Comparison of ENCODE assay signal across 1 cellular context in the genomic region with DNA sequence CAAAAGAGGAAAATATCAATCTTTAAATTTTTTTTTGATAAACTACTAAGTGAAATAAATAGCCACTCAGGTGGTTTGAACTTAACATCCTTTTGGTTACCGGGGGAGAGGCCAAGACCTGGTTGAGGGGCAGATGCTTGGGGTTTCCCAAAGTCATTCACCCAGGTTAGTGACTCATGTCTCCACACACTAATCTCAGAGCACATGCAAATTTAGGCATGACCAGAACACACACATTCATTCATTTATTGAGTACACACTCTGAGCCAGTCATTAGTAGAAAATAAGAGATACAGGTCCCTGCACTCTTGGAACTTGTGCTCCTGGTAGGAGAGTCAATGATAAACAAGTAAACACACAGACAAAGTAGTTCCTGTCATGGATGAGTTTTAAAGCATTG.
TF ChIP-seq lines count a peak whose summit lies in the region.

No MANE protein-coding gene starts in this region.

TF ChIP-seq in GM12878, 131 proteins besides CTCF, POLR2A, EP300 and RAD21 (continued from another document and continues in another):
- TF ChIP-seq GATAD2B (conservative IDR thresholded peaks at IDR 0.05; ENCODE audit: low read depth) (0 out of 2 replicates have a peak, but pooled peaks have one; percentile 53), ZNF274 (IDR thresholded peaks at IDR 0.05; ENCODE audit: insufficient read depth, insufficient read length) (no peak), RELA (IDR thresholded peaks at IDR 0.05; ENCODE audit: borderline replicate concordance, partially characterized antibody) (peak; percentile 63), SMARCA5 (IDR thresholded peaks at IDR 0.05) (no peak), POLR2AphosphoS2 (IDR thresholded peaks at IDR 0.05; ENCODE audit: low read depth, low read length) (no peak), CBX5 (IDR thresholded peaks at IDR 0.05; ENCODE audit: low read depth) (peak; percentile 72; the same call in 1 of the 2 replicates), ESRRA (IDR thresholded peaks at IDR 0.05; ENCODE audit: low read length) (no peak), KDM1A (IDR thresholded peaks at IDR 0.05; ENCODE audit: borderline replicate concordance) (no peak), SIX5 (IDR thresholded peaks at IDR 0.05; ENCODE audit: low read depth, low read length, severe bottlenecking) (no peak), ZSCAN29 (IDR thresholded peaks at IDR 0.05) (no peak), PAX5 (IDR thresholded peaks at IDR 0.05; ENCODE audit: borderline replicate concordance, low read depth, low read length) (peak; percentile 79), SMAD5 (IDR thresholded peaks at IDR 0.05; ENCODE audit: low read depth) (no peak), JUND (IDR thresholded peaks at IDR 0.05; ENCODE audit: low read depth, low read length) (peak; percentile 51; the same call in 1 of the 2 replicates), ZNF622 (IDR thresholded peaks at IDR 0.05) (no peak), RBBP5 (conservative IDR thresholded peaks at IDR 0.05) (no peak), IRF4 (IDR thresholded peaks at IDR 0.05; ENCODE audit: low read depth, low read length) (peak; percentile 49; the same call in 1 of the 2 replicates), NR2F1 (conservative IDR thresholded peaks at IDR 0.05) (peak; percentile 92), NFIC (IDR thresholded peaks at IDR 0.05; ENCODE audit: low read depth, low read length) (peak; percentile 81), ZBED1 (IDR thresholded peaks at IDR 0.05; ENCODE audit: borderline replicate concordance) (0 out of 2 replicates have a peak, but pooled peaks have one; percentile 57), TAF1 (IDR thresholded peaks at IDR 0.05; ENCODE audit: borderline replicate concordance, low read depth, low read length) (no peak), FOS (IDR thresholded peaks at IDR 0.05; ENCODE audit: borderline replicate concordance, extremely low read depth, insufficient read length) (no peak), ZNF24 (IDR thresholded peaks at IDR 0.05) (peak; percentile 92), RUNX3 (IDR thresholded peaks at IDR 0.05; ENCODE audit: low read length) (peak; percentile 89), CREM (IDR thresholded peaks at IDR 0.05; ENCODE audit: low read depth) (peak; percentile 75), MEF2A (IDR thresholded peaks at IDR 0.05; ENCODE audit: insufficient read depth, low read depth, low read length) (0 out of 2 replicates have a peak, but pooled peaks have one; percentile 46), RFX5 (IDR thresholded peaks at IDR 0.05; ENCODE audit: low read depth, low read length) (no peak), EED (IDR thresholded peaks at IDR 0.05; ENCODE audit: low read depth) (peak; percentile 58; the same call in 1 of the 2 replicates), SUPT20H (IDR thresholded peaks at IDR 0.05; ENCODE audit: borderline replicate concordance, control insufficient read depth, low read depth, low read length) (no peak), MTA2 (IDR thresholded peaks at IDR 0.05; ENCODE audit: low read depth) (peak; percentile 69; the same call in 1 of the 2 replicates), CHD1 (IDR thresholded peaks at IDR 0.05; ENCODE audit: low read depth, low read length) (no peak)
- TF ChIP-seq, protein P1, sequence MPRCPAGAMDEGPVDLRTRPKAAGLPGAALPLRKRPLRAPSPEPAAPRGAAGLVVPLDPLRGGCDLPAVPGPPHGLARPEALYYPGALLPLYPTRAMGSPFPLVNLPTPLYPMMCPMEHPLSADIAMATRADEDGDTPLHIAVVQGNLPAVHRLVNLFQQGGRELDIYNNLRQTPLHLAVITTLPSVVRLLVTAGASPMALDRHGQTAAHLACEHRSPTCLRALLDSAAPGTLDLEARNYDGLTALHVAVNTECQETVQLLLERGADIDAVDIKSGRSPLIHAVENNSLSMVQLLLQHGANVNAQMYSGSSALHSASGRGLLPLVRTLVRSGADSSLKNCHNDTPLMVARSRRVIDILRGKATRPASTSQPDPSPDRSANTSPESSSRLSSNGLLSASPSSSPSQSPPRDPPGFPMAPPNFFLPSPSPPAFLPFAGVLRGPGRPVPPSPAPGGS (IDR thresholded peaks at IDR 0.05; ENCODE audit: borderline replicate concordance, insufficient read depth, low read depth, low read length, poor library complexity, severe bottlenecking): peak; percentile 87
- TF ChIP-seq, protein P2, sequence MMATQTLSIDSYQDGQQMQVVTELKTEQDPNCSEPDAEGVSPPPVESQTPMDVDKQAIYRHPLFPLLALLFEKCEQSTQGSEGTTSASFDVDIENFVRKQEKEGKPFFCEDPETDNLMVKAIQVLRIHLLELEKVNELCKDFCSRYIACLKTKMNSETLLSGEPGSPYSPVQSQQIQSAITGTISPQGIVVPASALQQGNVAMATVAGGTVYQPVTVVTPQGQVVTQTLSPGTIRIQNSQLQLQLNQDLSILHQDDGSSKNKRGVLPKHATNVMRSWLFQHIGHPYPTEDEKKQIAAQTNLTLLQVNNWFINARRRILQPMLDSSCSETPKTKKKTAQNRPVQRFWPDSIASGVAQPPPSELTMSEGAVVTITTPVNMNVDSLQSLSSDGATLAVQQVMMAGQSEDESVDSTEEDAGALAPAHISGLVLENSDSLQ (IDR thresholded peaks at IDR 0.05): peak; percentile 66
- TF ChIP-seq, protein P3, sequence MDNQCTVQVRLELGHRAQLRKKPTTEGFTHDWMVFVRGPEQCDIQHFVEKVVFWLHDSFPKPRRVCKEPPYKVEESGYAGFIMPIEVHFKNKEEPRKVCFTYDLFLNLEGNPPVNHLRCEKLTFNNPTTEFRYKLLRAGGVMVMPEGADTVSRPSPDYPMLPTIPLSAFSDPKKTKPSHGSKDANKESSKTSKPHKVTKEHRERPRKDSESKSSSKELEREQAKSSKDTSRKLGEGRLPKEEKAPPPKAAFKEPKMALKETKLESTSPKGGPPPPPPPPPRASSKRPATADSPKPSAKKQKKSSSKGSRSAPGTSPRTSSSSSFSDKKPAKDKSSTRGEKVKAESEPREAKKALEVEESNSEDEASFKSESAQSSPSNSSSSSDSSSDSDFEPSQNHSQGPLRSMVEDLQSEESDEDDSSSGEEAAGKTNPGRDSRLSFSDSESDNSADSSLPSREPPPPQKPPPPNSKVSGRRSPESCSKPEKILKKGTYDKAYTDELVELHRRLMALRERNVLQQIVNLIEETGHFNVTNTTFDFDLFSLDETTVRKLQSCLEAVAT (IDR thresholded peaks at IDR 0.05): no peak
- TF ChIP-seq, protein P4, sequence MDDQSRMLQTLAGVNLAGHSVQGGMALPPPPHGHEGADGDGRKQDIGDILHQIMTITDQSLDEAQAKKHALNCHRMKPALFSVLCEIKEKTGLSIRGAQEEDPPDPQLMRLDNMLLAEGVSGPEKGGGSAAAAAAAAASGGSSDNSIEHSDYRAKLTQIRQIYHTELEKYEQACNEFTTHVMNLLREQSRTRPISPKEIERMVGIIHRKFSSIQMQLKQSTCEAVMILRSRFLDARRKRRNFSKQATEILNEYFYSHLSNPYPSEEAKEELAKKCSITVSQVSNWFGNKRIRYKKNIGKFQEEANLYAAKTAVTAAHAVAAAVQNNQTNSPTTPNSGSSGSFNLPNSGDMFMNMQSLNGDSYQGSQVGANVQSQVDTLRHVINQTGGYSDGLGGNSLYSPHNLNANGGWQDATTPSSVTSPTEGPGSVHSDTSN (IDR thresholded peaks at IDR 0.05; ENCODE audit: insufficient replicate concordance, low read depth, low read length): no peak
- TF ChIP-seq, protein P5, sequence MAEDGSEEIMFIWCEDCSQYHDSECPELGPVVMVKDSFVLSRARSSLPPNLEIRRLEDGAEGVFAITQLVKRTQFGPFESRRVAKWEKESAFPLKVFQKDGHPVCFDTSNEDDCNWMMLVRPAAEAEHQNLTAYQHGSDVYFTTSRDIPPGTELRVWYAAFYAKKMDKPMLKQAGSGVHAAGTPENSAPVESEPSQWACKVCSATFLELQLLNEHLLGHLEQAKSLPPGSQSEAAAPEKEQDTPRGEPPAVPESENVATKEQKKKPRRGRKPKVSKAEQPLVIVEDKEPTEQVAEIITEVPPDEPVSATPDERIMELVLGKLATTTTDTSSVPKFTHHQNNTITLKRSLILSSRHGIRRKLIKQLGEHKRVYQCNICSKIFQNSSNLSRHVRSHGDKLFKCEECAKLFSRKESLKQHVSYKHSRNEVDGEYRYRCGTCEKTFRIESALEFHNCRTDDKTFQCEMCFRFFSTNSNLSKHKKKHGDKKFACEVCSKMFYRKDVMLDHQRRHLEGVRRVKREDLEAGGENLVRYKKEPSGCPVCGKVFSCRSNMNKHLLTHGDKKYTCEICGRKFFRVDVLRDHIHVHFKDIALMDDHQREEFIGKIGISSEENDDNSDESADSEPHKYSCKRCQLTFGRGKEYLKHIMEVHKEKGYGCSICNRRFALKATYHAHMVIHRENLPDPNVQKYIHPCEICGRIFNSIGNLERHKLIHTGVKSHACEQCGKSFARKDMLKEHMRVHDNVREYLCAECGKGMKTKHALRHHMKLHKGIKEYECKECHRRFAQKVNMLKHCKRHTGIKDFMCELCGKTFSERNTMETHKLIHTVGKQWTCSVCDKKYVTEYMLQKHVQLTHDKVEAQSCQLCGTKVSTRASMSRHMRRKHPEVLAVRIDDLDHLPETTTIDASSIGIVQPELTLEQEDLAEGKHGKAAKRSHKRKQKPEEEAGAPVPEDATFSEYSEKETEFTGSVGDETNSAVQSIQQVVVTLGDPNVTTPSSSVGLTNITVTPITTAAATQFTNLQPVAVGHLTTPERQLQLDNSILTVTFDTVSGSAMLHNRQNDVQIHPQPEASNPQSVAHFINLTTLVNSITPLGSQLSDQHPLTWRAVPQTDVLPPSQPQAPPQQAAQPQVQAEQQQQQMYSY (CRISPR knock-in tag; IDR thresholded peaks at IDR 0.05): no peak
- TF ChIP-seq, protein P6, sequence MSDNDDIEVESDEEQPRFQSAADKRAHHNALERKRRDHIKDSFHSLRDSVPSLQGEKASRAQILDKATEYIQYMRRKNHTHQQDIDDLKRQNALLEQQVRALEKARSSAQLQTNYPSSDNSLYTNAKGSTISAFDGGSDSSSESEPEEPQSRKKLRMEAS (IDR thresholded peaks at IDR 0.05; ENCODE audit: low read depth, low read length): no peak
- TF ChIP-seq, protein P7, sequence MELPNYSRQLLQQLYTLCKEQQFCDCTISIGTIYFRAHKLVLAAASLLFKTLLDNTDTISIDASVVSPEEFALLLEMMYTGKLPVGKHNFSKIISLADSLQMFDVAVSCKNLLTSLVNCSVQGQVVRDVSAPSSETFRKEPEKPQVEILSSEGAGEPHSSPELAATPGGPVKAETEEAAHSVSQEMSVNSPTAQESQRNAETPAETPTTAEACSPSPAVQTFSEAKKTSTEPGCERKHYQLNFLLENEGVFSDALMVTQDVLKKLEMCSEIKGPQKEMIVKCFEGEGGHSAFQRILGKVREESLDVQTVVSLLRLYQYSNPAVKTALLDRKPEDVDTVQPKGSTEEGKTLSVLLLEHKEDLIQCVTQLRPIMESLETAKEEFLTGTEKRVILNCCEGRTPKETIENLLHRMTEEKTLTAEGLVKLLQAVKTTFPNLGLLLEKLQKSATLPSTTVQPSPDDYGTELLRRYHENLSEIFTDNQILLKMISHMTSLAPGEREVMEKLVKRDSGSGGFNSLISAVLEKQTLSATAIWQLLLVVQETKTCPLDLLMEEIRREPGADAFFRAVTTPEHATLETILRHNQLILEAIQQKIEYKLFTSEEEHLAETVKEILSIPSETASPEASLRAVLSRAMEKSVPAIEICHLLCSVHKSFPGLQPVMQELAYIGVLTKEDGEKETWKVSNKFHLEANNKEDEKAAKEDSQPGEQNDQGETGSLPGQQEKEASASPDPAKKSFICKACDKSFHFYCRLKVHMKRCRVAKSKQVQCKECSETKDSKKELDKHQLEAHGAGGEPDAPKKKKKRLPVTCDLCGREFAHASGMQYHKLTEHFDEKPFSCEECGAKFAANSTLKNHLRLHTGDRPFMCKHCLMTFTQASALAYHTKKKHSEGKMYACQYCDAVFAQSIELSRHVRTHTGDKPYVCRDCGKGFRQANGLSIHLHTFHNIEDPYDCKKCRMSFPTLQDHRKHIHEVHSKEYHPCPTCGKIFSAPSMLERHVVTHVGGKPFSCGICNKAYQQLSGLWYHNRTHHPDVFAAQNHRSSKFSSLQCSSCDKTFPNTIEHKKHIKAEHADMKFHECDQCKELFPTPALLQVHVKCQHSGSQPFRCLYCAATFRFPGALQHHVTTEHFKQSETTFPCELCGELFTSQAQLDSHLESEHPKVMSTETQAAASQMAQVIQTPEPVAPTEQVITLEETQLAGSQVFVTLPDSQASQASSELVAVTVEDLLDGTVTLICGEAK (IDR thresholded peaks at IDR 0.05; ENCODE audit: borderline replicate concordance): no peak
- TF ChIP-seq, protein P8, sequence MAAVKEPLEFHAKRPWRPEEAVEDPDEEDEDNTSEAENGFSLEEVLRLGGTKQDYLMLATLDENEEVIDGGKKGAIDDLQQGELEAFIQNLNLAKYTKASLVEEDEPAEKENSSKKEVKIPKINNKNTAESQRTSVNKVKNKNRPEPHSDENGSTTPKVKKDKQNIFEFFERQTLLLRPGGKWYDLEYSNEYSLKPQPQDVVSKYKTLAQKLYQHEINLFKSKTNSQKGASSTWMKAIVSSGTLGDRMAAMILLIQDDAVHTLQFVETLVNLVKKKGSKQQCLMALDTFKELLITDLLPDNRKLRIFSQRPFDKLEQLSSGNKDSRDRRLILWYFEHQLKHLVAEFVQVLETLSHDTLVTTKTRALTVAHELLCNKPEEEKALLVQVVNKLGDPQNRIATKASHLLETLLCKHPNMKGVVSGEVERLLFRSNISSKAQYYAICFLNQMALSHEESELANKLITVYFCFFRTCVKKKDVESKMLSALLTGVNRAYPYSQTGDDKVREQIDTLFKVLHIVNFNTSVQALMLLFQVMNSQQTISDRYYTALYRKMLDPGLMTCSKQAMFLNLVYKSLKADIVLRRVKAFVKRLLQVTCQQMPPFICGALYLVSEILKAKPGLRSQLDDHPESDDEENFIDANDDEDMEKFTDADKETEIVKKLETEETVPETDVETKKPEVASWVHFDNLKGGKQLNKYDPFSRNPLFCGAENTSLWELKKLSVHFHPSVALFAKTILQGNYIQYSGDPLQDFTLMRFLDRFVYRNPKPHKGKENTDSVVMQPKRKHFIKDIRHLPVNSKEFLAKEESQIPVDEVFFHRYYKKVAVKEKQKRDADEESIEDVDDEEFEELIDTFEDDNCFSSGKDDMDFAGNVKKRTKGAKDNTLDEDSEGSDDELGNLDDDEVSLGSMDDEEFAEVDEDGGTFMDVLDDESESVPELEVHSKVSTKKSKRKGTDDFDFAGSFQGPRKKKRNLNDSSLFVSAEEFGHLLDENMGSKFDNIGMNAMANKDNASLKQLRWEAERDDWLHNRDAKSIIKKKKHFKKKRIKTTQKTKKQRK (IDR thresholded peaks at IDR 0.05; ENCODE audit: low read depth, low read length): no peak
- TF ChIP-seq, protein P9, sequence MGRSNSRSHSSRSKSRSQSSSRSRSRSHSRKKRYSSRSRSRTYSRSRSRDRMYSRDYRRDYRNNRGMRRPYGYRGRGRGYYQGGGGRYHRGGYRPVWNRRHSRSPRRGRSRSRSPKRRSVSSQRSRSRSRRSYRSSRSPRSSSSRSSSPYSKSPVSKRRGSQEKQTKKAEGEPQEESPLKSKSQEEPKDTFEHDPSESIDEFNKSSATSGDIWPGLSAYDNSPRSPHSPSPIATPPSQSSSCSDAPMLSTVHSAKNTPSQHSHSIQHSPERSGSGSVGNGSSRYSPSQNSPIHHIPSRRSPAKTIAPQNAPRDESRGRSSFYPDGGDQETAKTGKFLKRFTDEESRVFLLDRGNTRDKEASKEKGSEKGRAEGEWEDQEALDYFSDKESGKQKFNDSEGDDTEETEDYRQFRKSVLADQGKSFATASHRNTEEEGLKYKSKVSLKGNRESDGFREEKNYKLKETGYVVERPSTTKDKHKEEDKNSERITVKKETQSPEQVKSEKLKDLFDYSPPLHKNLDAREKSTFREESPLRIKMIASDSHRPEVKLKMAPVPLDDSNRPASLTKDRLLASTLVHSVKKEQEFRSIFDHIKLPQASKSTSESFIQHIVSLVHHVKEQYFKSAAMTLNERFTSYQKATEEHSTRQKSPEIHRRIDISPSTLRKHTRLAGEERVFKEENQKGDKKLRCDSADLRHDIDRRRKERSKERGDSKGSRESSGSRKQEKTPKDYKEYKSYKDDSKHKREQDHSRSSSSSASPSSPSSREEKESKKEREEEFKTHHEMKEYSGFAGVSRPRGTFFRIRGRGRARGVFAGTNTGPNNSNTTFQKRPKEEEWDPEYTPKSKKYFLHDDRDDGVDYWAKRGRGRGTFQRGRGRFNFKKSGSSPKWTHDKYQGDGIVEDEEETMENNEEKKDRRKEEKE (IDR thresholded peaks at IDR 0.05): no peak
